In genomic region chr14:94395900-94396574, GRCh38 we compare ENCODE assay signal across 1 cellular context.
A peak's percentile ranks its signal among the peaks of the same experiment; 100 is the strongest.
TF ChIP-seq lines count a peak whose summit lies in the region.

No MANE protein-coding gene starts in this region.

TF ChIP-seq in HepG2, 621 proteins besides CTCF, POLR2A, EP300 and RAD21 (continued from another document and continues in another):
- TF ChIP-seq ZMAT5 (CRISPR knock-in tag; IDR thresholded peaks at IDR 0.05; ENCODE audit: borderline replicate concordance, low read depth): no peak
- no peak for TF ChIP-seq ZBTB37 (CRISPR knock-in tag; IDR thresholded peaks at IDR 0.05)
- TF ChIP-seq PBX3 (CRISPR knock-in tag; IDR thresholded peaks at IDR 0.05; ENCODE audit: borderline replicate concordance): no peak
- peak; percentile 69; the same call in 1 of the 2 replicates for TF ChIP-seq ZSCAN9 (CRISPR knock-in tag; IDR thresholded peaks at IDR 0.05; ENCODE audit: borderline replicate concordance)
- peak; percentile 50; the same call in 1 of the 2 replicates for TF ChIP-seq SMAD1 (CRISPR knock-in tag; IDR thresholded peaks at IDR 0.05; ENCODE audit: borderline replicate concordance, low read depth)
- TF ChIP-seq MIER3 (CRISPR knock-in tag; IDR thresholded peaks at IDR 0.05; ENCODE audit: borderline replicate concordance): peak; percentile 95; the same call in 1 of the 2 replicates
- TF ChIP-seq ZNF598 (CRISPR knock-in tag; IDR thresholded peaks at IDR 0.05; ENCODE audit: borderline replicate concordance): no peak
- no peak for TF ChIP-seq ZNF230 (CRISPR knock-in tag; IDR thresholded peaks at IDR 0.05)
- peak; percentile 92 for TF ChIP-seq ERF (CRISPR knock-in tag; IDR thresholded peaks at IDR 0.05)
- TF ChIP-seq MXD3 (CRISPR knock-in tag; IDR thresholded peaks at IDR 0.05): peak; percentile 59; the same call in 1 of the 2 replicates
- TF ChIP-seq SP1 (IDR thresholded peaks at IDR 0.05): no peak
- peak; percentile 34; the same call in 1 of the 2 replicates for TF ChIP-seq SP1 (CRISPR knock-in tag; IDR thresholded peaks at IDR 0.05)
- TF ChIP-seq ZNF414 (CRISPR knock-in tag; IDR thresholded peaks at IDR 0.05): peak; percentile 81; the same call in 1 of the 2 replicates
- peak; percentile 32; the same call in 1 of the 2 replicates for TF ChIP-seq POLR2AphosphoS5 (IDR thresholded peaks at IDR 0.05; ENCODE audit: low read depth, low read length)
- TF ChIP-seq CCDC6 (CRISPR knock-in tag; IDR thresholded peaks at IDR 0.05): peak; percentile 84; the same call in 1 of the 2 replicates
- TF ChIP-seq HMGXB4 (CRISPR knock-in tag; IDR thresholded peaks at IDR 0.05; ENCODE audit: borderline replicate concordance in 1 of 2, low read depth in 1 of 2): peak in 1 of 2 experiments; percentile 44; a peak in 1 of 4 replicates
- TF ChIP-seq ZNF704 (CRISPR knock-in tag; IDR thresholded peaks at IDR 0.05; ENCODE audit: borderline replicate concordance): no peak
- TF ChIP-seq SIX4 (CRISPR knock-in tag; IDR thresholded peaks at IDR 0.05): no peak
- TF ChIP-seq ZHX2 (IDR thresholded peaks at IDR 0.05; ENCODE audit: low read depth): 0 out of 2 replicates have a peak, but pooled peaks have one; percentile 44
- no peak for TF ChIP-seq ZHX2 (CRISPR knock-in tag; IDR thresholded peaks at IDR 0.05; ENCODE audit: borderline replicate concordance)
- peak; percentile 91 for TF ChIP-seq RXRA (CRISPR knock-in tag; IDR thresholded peaks at IDR 0.05)
- TF ChIP-seq PITX1 (CRISPR knock-in tag; IDR thresholded peaks at IDR 0.05): peak; percentile 93
- peak; percentile 38; the same call in 1 of the 2 replicates for TF ChIP-seq ZSCAN5A (CRISPR knock-in tag; IDR thresholded peaks at IDR 0.05; ENCODE audit: borderline replicate concordance)
- no peak for TF ChIP-seq LBX2 (CRISPR knock-in tag; IDR thresholded peaks at IDR 0.05; ENCODE audit: borderline replicate concordance)
- TF ChIP-seq CAMTA2 (CRISPR knock-in tag; IDR thresholded peaks at IDR 0.05; ENCODE audit: borderline replicate concordance): no peak
- TF ChIP-seq PRDM15 (CRISPR knock-in tag; IDR thresholded peaks at IDR 0.05): no peak
- no peak for TF ChIP-seq ZIK1 (CRISPR knock-in tag; IDR thresholded peaks at IDR 0.05; ENCODE audit: borderline replicate concordance, low read depth)
- no peak; the same call in 1 of the 2 replicates for TF ChIP-seq EED (CRISPR knock-in tag; IDR thresholded peaks at IDR 0.05)
- TF ChIP-seq ZNF274 (CRISPR knock-in tag; IDR thresholded peaks at IDR 0.05): 0 out of 2 replicates have a peak, but pooled peaks have one; percentile 33
- TF ChIP-seq NAIF1 (CRISPR knock-in tag; IDR thresholded peaks at IDR 0.05; ENCODE audit: borderline replicate concordance): no peak
- peak; percentile 61; the same call in 1 of the 2 replicates for TF ChIP-seq FOXP1 (IDR thresholded peaks at IDR 0.05)
- peak; percentile 95 for TF ChIP-seq FOXP1 (CRISPR knock-in tag; IDR thresholded peaks at IDR 0.05)
- no peak; the same call in 1 of the 2 replicates for TF ChIP-seq JDP2 (CRISPR knock-in tag; IDR thresholded peaks at IDR 0.05; ENCODE audit: borderline replicate concordance)
- 0 out of 2 replicates have a peak, but pooled peaks have one; percentile 24 for TF ChIP-seq PBX2 (CRISPR knock-in tag; IDR thresholded peaks at IDR 0.05)
- TF ChIP-seq ZFP1 (CRISPR knock-in tag; IDR thresholded peaks at IDR 0.05): peak; percentile 86; the same call in 1 of the 2 replicates
